Comparison of ENCODE assay signal across 26 cellular contexts in genomic region chr17:77929871-77930436, GRCh38. TPM values are rescaled to one million over a fixed set of nuclear protein-coding genes. Genes with fewer than 3 reads are reported as not detected.
DNase-seq lines count a peak whose midpoint lies in the region; ATAC-seq and TF ChIP-seq lines count a peak whose summit lies in the region.
"Had no signal": no experiment of that assay in that cellular context is flagged by ENCODE, and none has a peak within 500 bp of the region (broad histone marks: within the 10 kb centered on the region; RNA-seq: fewer than 3 reads in every experiment).

No MANE protein-coding gene starts in this region.

- H3K79me2 ChIP-seq in neural progenitor cell (ENCODE audit: low read depth): no peaks in the 10 kb centered on the region

- H2AFZ ChIP-seq in neural progenitor cell (replicated peaks): no peak overlapping the region
- H2AFZ ChIP-seq in mesenchymal stem cell (ENCODE audit: low read depth, low read length): no peak overlapping the region
- H2AFZ ChIP-seq: PC-9 had no signal

- H3K4me1 ChIP-seq in neural progenitor cell: peaks cover 33% of the 10 kb centered on the region
- no peaks in the 10 kb centered on the region for H3K4me1 ChIP-seq in uterus
- no peaks in the 10 kb centered on the region for H3K4me1 ChIP-seq in mesenchymal stem cell (ENCODE audit: control insufficient read depth, insufficient read depth, low read depth, low read length)
- H3K4me1 ChIP-seq: BE2C, SJSA1 had no signal

- H3K4me1 Mint-ChIP-seq in activated CD8-positive, alpha-beta T cell treated with anti-CD3 and anti-CD28 coated beads, Interleukin-2, amount 10 ng/mL, durations not matched to agents 7 days and 5 days (ENCODE audit: low read depth): peaks cover 20% of the 10 kb centered on the region
- H3K4me1 Mint-ChIP-seq in activated CD8-positive, alpha-beta T cell treated with anti-CD3 and anti-CD28 coated beads for 36 hours (ENCODE audit: low read depth): peaks cover 22% of the 10 kb centered on the region
- H3K4me1 Mint-ChIP-seq in effector memory CD8-positive, alpha-beta T cell (ENCODE audit: low read depth in 2 of 2): peaks cover 19 to 24% of the 10 kb centered on the region in 2 donors
- peaks cover 52% of the 10 kb centered on the region for H3K4me1 Mint-ChIP-seq in neural progenitor cell

- no peak overlapping the region for H3K27ac ChIP-seq in neural progenitor cell
- H3K27ac ChIP-seq in uterus: no peak overlapping the region
- no peak overlapping the region for H3K27ac ChIP-seq in mesenchymal stem cell (ENCODE audit: low read length, poor library complexity, severe bottlenecking)
- H3K27ac ChIP-seq: 22Rv1, PC-9, SJSA1 had no signal

- no peak overlapping the region for H3K14ac ChIP-seq in mesenchymal stem cell (ENCODE audit: low read length in 2 of 2)

- H3K4ac ChIP-seq in mesenchymal stem cell (ENCODE audit: low read depth in 1 of 2, low read length in 2 of 2): no peak overlapping the region

- H3K18ac ChIP-seq in mesenchymal stem cell (ENCODE audit: low read depth in 1 of 2, low read length in 2 of 2): no peak overlapping the region

- H3K79me1 ChIP-seq in mesenchymal stem cell (replicated peaks; ENCODE audit: low read length, poor library complexity, severe bottlenecking): no peaks in the 10 kb centered on the region

- H3K27ac Mint-ChIP-seq in activated CD8-positive, alpha-beta T cell treated with anti-CD3 and anti-CD28 coated beads, Interleukin-2, amount 10 ng/mL, durations not matched to agents 7 days and 5 days: peak overlapping the region; percentile 67
- no peak overlapping the region for H3K27ac Mint-ChIP-seq in activated CD8-positive, alpha-beta T cell treated with anti-CD3 and anti-CD28 coated beads for 36 hours
- H3K27ac Mint-ChIP-seq in effector memory CD8-positive, alpha-beta T cell: peak overlapping the region; percentile 46 to 91
- peak overlapping the region; percentile 46 for H3K27ac Mint-ChIP-seq in neural progenitor cell
- H3K27ac Mint-ChIP-seq: CD4-positive, CD25-positive, alpha-beta regulatory T cell had no signal

- 79% methylated on average over 14 of the region's 14 CpGs for WGBS in mesenchymal stem cell

- DNase-seq in activated CD8-positive, alpha-beta T cell treated with anti-CD3 and anti-CD28 coated beads, Interleukin-2, amount 10 ng/mL, durations not matched to agents 7 days and 5 days: no peak
- DNase-seq in activated CD8-positive, alpha-beta T cell treated with anti-CD3 and anti-CD28 coated beads for 36 hours: no peak
- DNase-seq in effector memory CD8-positive, alpha-beta T cell: no peak
- DNase-seq in neural progenitor cell (ENCODE audit: low spot score): no peak
- no peak for DNase-seq in uterus
- DNase-seq in NCI-H2196 (lab: John Stamatoyannopoulos, UW; ENCODE audit: unreplicated experiment): no peak
- no peak for DNase-seq in mesenchymal stem cell
- DNase-seq: ACHN; BE2C; CD4-positive, CD25-positive, alpha-beta regulatory T cell; DMS153; KBM-7; MV-4-11; NCI-H1105 treated with DMSO at 0.1 percent for 48 hours; NCI-H146; NCI-H1930; NCI-H2107; NCI-H446 treated with DMSO at 0.1 percent for 48 hours; NCI-H526; NCI-H82; NK-92 treated with Interleukin-12 subunit alpha and Interleukin-12 subunit beta, amount 100 ng/mL, for 24 hours; PC-9; Right ventricle myocardium superior; RPMI8226 had no signal

- H3K4me2 ChIP-seq in neural progenitor cell (no peak overlapping the region), mesenchymal stem cell (ENCODE audit: low read length, poor library complexity, severe bottlenecking) (no peak overlapping the region)
- H3K4me2 ChIP-seq: PC-9 had no signal

- no peak overlapping the region for H3K23ac ChIP-seq in mesenchymal stem cell (ENCODE audit: low read length in 2 of 2)

- H3K9me3 ChIP-seq in neural progenitor cell (ENCODE audit: low read depth) (no peaks in the 10 kb centered on the region), uterus (no peaks in the 10 kb centered on the region), mesenchymal stem cell (ENCODE audit: control insufficient read depth, low read length) (no peaks in the 10 kb centered on the region)
- H3K9me3 ChIP-seq: BE2C, SJSA1 had no signal

- ATAC-seq in activated CD8-positive, alpha-beta T cell treated with anti-CD3 and anti-CD28 coated beads, Interleukin-2, amount 10 ng/mL, durations not matched to agents 7 days and 5 days: no peak
- no peak for ATAC-seq in activated CD8-positive, alpha-beta T cell treated with anti-CD3 and anti-CD28 coated beads for 36 hours
- ATAC-seq in effector memory CD8-positive, alpha-beta T cell (replicated peaks): no peak

- H3K36me3 ChIP-seq in neural progenitor cell (no peaks in the 10 kb centered on the region), uterus (no peaks in the 10 kb centered on the region), mesenchymal stem cell (ENCODE audit: control insufficient read depth in 1 of 2, insufficient read depth in 2 of 2, low read depth in 1 of 2, low read length in 2 of 2) (no peaks in the 10 kb centered on the region)
- H3K36me3 ChIP-seq: BE2C, SJSA1 had no signal

- H4K91ac ChIP-seq in mesenchymal stem cell (ENCODE audit: low read length): no peak overlapping the region

- peaks cover 18% of the 10 kb centered on the region for H3K27me3 Mint-ChIP-seq in activated CD8-positive, alpha-beta T cell treated with anti-CD3 and anti-CD28 coated beads, Interleukin-2, amount 10 ng/mL, durations not matched to agents 7 days and 5 days (ENCODE audit: low read depth)
- H3K27me3 Mint-ChIP-seq in activated CD8-positive, alpha-beta T cell treated with anti-CD3 and anti-CD28 coated beads for 36 hours: peaks cover 1% of the 10 kb centered on the region
- H3K27me3 Mint-ChIP-seq in effector memory CD8-positive, alpha-beta T cell: peaks cover 6 to 19% of the 10 kb centered on the region in 2 donors
- H3K27me3 Mint-ChIP-seq in neural progenitor cell (ENCODE audit: insufficient read depth, low read depth): no peaks in the 10 kb centered on the region

- peaks cover 23% of the 10 kb centered on the region for H3F3A ChIP-seq in neural progenitor cell (ENCODE audit: low read depth)

- TF ChIP-seq POLR2A in uterus (IDR thresholded peaks at IDR 0.05): no peak

- no peak overlapping the region for H2BK120ac ChIP-seq in mesenchymal stem cell (ENCODE audit: low read depth, low read length)

- H4K8ac ChIP-seq in mesenchymal stem cell (ENCODE audit: low read length): no peak overlapping the region

- H3K4me3 Mint-ChIP-seq in activated CD8-positive, alpha-beta T cell treated with anti-CD3 and anti-CD28 coated beads, Interleukin-2, amount 10 ng/mL, durations not matched to agents 7 days and 5 days: no peak overlapping the region
- H3K4me3 Mint-ChIP-seq in activated CD8-positive, alpha-beta T cell treated with anti-CD3 and anti-CD28 coated beads for 36 hours: no peak overlapping the region
- peak overlapping the region in 1 of 2 donors; percentile 52 for H3K4me3 Mint-ChIP-seq in effector memory CD8-positive, alpha-beta T cell
- H3K4me3 Mint-ChIP-seq in neural progenitor cell: no peak overlapping the region
- H3K4me3 Mint-ChIP-seq: CD4-positive, CD25-positive, alpha-beta regulatory T cell had no signal

- no peak overlapping the region for H2BK15ac ChIP-seq in mesenchymal stem cell (ENCODE audit: low read depth, poor library complexity, severe bottlenecking)

- intact Hi-C loops in activated CD8-positive, alpha-beta T cell treated with anti-CD3 and anti-CD28 coated beads for 36 hours (cut with micrococcal nuclease): no loop called here
- intact Hi-C loops in uterus (cut with DNase I; ENCODE audit: low total_unique reads): no loop called here

- no peak for TF ChIP-seq CTCF in activated CD8-positive, alpha-beta T cell treated with anti-CD3 and anti-CD28 coated beads for 36 hours (IDR thresholded peaks at IDR 0.05)
- TF ChIP-seq CTCF in neural progenitor cell (IDR thresholded peaks at IDR 0.05): no peak
- no peak for TF ChIP-seq CTCF in uterus (IDR thresholded peaks at IDR 0.05)

- no peak overlapping the region for H3K4me3 ChIP-seq in neural progenitor cell
- H3K4me3 ChIP-seq in uterus: no peak overlapping the region
- H3K4me3 ChIP-seq in mesenchymal stem cell (ENCODE audit: insufficient read depth in 1 of 2, low read depth in 1 of 2, low read length in 2 of 2): no peak overlapping the region
- H3K4me3 ChIP-seq: PC-9, SJSA1 had no signal

- H3K9ac ChIP-seq in neural progenitor cell: no peak overlapping the region
- no peak overlapping the region for H3K9ac ChIP-seq in mesenchymal stem cell (ENCODE audit: low read length)

- no peak overlapping the region for H2AK5ac ChIP-seq in mesenchymal stem cell (ENCODE audit: low read length, severe bottlenecking)

- H3K27me3 ChIP-seq in neural progenitor cell (no peaks in the 10 kb centered on the region), uterus (no peaks in the 10 kb centered on the region), mesenchymal stem cell (ENCODE audit: control insufficient read depth in 1 of 2, insufficient read depth in 1 of 2, low read length in 2 of 2) (peaks cover 65 to 85% of the 10 kb centered on the region in 2 experiments)
- H3K27me3 ChIP-seq: BE2C had no signal

- no peak overlapping the region for H2BK5ac ChIP-seq in mesenchymal stem cell (ENCODE audit: low read depth, low read length, poor library complexity, severe bottlenecking)

- no peak overlapping the region for H2BK12ac ChIP-seq in mesenchymal stem cell (ENCODE audit: low read length in 2 of 2)

- H4K20me1 ChIP-seq in neural progenitor cell (ENCODE audit: low read depth): no peaks in the 10 kb centered on the region

- POLR2A ChIA-PET in activated CD8-positive, alpha-beta T cell treated with anti-CD3 and anti-CD28 coated beads, Interleukin-2, amount 10 ng/mL, durations not matched to agents 7 days and 5 days (lab: Charles Lee): interaction anchor here (0.7 kb wide), 1 partner anchor 195 kb away, joined by 3 read pairs; no protein-coding TSS in a partner anchor
- POLR2A ChIA-PET in activated CD8-positive, alpha-beta T cell treated with anti-CD3 and anti-CD28 coated beads for 36 hours (lab: Charles Lee): interaction anchor here (0.5 kb wide), 1 partner anchor 297 kb away, joined by 3 read pairs; no protein-coding TSS in a partner anchor

- H3K9me3 Mint-ChIP-seq in activated CD8-positive, alpha-beta T cell treated with anti-CD3 and anti-CD28 coated beads, Interleukin-2, amount 10 ng/mL, durations not matched to agents 7 days and 5 days (ENCODE audit: insufficient read depth): no peaks in the 10 kb centered on the region
- no peaks in the 10 kb centered on the region for H3K9me3 Mint-ChIP-seq in activated CD8-positive, alpha-beta T cell treated with anti-CD3 and anti-CD28 coated beads for 36 hours
- no peaks in the 10 kb centered on the region for H3K9me3 Mint-ChIP-seq in effector memory CD8-positive, alpha-beta T cell
- H3K9me3 Mint-ChIP-seq in neural progenitor cell: no peaks in the 10 kb centered on the region

- H3K36me3 Mint-ChIP-seq in activated CD8-positive, alpha-beta T cell treated with anti-CD3 and anti-CD28 coated beads, Interleukin-2, amount 10 ng/mL, durations not matched to agents 7 days and 5 days (ENCODE audit: low read depth): no peaks in the 10 kb centered on the region
- no peaks in the 10 kb centered on the region for H3K36me3 Mint-ChIP-seq in activated CD8-positive, alpha-beta T cell treated with anti-CD3 and anti-CD28 coated beads for 36 hours (ENCODE audit: low read depth)
- H3K36me3 Mint-ChIP-seq in effector memory CD8-positive, alpha-beta T cell (ENCODE audit: insufficient read depth): no peaks in the 10 kb centered on the region
- H3K36me3 Mint-ChIP-seq in neural progenitor cell: no peaks in the 10 kb centered on the region

- CTCF ChIA-PET in activated CD8-positive, alpha-beta T cell treated with anti-CD3 and anti-CD28 coated beads, Interleukin-2, amount 10 ng/mL, durations not matched to agents 7 days and 5 days (lab: Charles Lee): no interaction called here
- CTCF ChIA-PET in activated CD8-positive, alpha-beta T cell treated with anti-CD3 and anti-CD28 coated beads for 36 hours (lab: Charles Lee): no interaction called here

RNA-seq across cellular contexts. Expression of gene TNRC6C, which starts 28.5 kb away (rescaled TPM):
- total RNA-seq in activated CD8-positive, alpha-beta T cell treated with anti-CD3 and anti-CD28 coated beads, Interleukin-2, amount 10 ng/mL, durations not matched to agents 7 days and 5 days: 10 to 100 TPM; 33.3 to 36.2 TPM
- total RNA-seq in activated CD8-positive, alpha-beta T cell treated with anti-CD3 and anti-CD28 coated beads for 36 hours: 10 to 100 TPM; 26.4 to 26.6 TPM
- total RNA-seq in neural progenitor cell (ENCODE audit: low replicate concordance) (11.4 and 14.9 TPM in 2 replicates), uterus (10 to 100 TPM in 2 of 4 donors, 1 to 10 TPM in 2; 4.6 to 68.0 (median 11.8) TPM)
- polyA plus RNA-seq in mesenchymal stem cell (2013, experiment 1 of 2): 2.1 TPM
- 2.0 TPM for polyA plus RNA-seq in mesenchymal stem cell (2013, experiment 2 of 2)
